ENCODE assay signal across 20 cellular contexts in the genomic region with DNA sequence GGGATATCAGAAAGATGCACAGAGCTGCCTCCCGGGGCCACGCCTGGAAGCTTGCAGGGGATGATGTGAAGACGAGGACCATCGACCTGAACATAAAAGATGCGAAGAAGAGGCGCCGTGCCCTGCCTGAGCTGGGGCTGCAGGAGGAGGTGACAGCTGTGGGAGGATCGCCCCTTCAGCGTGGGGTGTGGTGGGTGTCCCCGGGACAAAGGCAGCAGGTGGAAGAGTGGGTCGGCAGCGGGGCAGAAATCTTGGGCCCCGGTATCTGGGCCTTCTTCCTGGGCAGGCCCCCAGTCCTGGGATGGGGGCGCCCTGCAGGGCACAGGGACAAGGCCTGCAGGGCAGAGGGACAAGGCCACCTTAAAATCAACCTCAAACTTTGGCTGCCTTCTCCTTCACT.
"Had no signal": no experiment of that assay in that cellular context is flagged by ENCODE, and none has a peak within 500 bp of the region (broad histone marks: within the 10 kb centered on the region; RNA-seq: fewer than 3 reads in every experiment).

No MANE protein-coding gene starts in this region.

- DNase-seq: effector CD4-positive, alpha-beta T cell; mucosa of descending colon; naive B cell; nephron progenitor cell; right lobe of liver; small intestine; stimulated activated CD4-positive, alpha-beta T cell treated with anti-CD3 and anti-CD28 coated beads, Interleukin-15, amount 100 ng/mL, for 24 hours; stimulated activated CD4-positive, alpha-beta T cell treated with anti-CD3 and anti-CD28 coated beads, Interleukin-2, amount 100 ng/mL, for 48 hours; stimulated activated naive B cell treated with anti-CD40 and anti-IgM and Interleukin-4, amounts not matched to agents 10 μg/mL and 1 μg/mL and 100 μg/mL, for 72 hours; thyroid gland had no signal

- H3K36me3 ChIP-seq: neutrophil, pancreas, right lobe of liver, suprapubic skin, thyroid gland had no signal

- H3K4me1 Mint-ChIP-seq: memory B cell; naive B cell; nephron progenitor cell; stimulated activated naive B cell treated with anti-CD40 and anti-IgM and Interleukin-4, amounts not matched to agents 10 μg/mL and 1 μg/mL and 100 μg/mL, for 72 hours had no signal

- H3K4me3 Mint-ChIP-seq: memory B cell; naive B cell; nephron progenitor cell; stimulated activated naive B cell treated with anti-CD40 and anti-IgM and Interleukin-4, amounts not matched to agents 10 μg/mL and 1 μg/mL and 100 μg/mL, for 72 hours; stimulated activated naive CD8-positive, alpha-beta T cell treated with anti-CD3 and anti-CD28 coated beads, Interleukin-15, Interleukin-2, amounts not matched to agents 100 ng/mL and 50 ng/mL, for 24 hours; type B pancreatic cell had no signal

- H3K4me1 ChIP-seq: pancreas, right lobe of liver, suprapubic skin, thyroid gland had no signal

- H3K36me3 Mint-ChIP-seq: memory B cell; naive B cell; stimulated activated naive B cell treated with anti-CD40 and anti-IgM and Interleukin-4, amounts not matched to agents 10 μg/mL and 1 μg/mL and 100 μg/mL, for 72 hours; type B pancreatic cell had no signal

- H3K4me3 ChIP-seq: dorsolateral prefrontal cortex, lung, mucosa of descending colon, pancreas, right lobe of liver, suprapubic skin, thyroid gland had no signal

- H3K9me3 Mint-ChIP-seq: memory B cell; nephron progenitor cell; stimulated activated naive B cell treated with anti-CD40 and anti-IgM and Interleukin-4, amounts not matched to agents 10 μg/mL and 1 μg/mL and 100 μg/mL, for 72 hours; stimulated activated naive CD8-positive, alpha-beta T cell treated with anti-CD3 and anti-CD28 coated beads, Interleukin-15, Interleukin-2, amounts not matched to agents 100 ng/mL and 50 ng/mL, for 24 hours; type B pancreatic cell had no signal

- H3K27ac ChIP-seq: dorsolateral prefrontal cortex, neutrophil, pancreas, right lobe of liver, suprapubic skin, thyroid gland had no signal

- H3K27me3 ChIP-seq: dorsolateral prefrontal cortex, neutrophil, pancreas, right lobe of liver, suprapubic skin, thyroid gland had no signal

- H3K27ac Mint-ChIP-seq: memory B cell; progenitor cell of endocrine pancreas; stimulated activated naive B cell treated with anti-CD40 and anti-IgM and Interleukin-4, amounts not matched to agents 10 μg/mL and 1 μg/mL and 100 μg/mL, for 72 hours; stimulated activated naive CD8-positive, alpha-beta T cell treated with anti-CD3 and anti-CD28 coated beads, Interleukin-15, Interleukin-2, amounts not matched to agents 100 ng/mL and 50 ng/mL, for 24 hours had no signal

- H3K27me3 Mint-ChIP-seq: progenitor cell of endocrine pancreas; stimulated activated naive CD8-positive, alpha-beta T cell treated with anti-CD3 and anti-CD28 coated beads, Interleukin-15, Interleukin-2, amounts not matched to agents 100 ng/mL and 50 ng/mL, for 24 hours; type B pancreatic cell had no signal

- H3K9me3 ChIP-seq: mucosa of descending colon, neutrophil, pancreas, right lobe of liver, suprapubic skin, thyroid gland had no signal

- ATAC-seq: left lobe of liver; mucosa of descending colon; pancreas; right lobe of liver; stimulated activated naive B cell treated with anti-CD40 and anti-IgM and Interleukin-4, amounts not matched to agents 10 μg/mL and 1 μg/mL and 100 μg/mL, for 72 hours had no signal
